24 cellular contexts compared by ENCODE assay signal in genomic region chr16:51095890-51096626, GRCh38. TPM values are rescaled to one million over a fixed set of nuclear protein-coding genes. Genes with fewer than 3 reads are reported as not detected.
"Had no signal": no experiment of that assay in that cellular context is flagged by ENCODE, and none has a peak within 500 bp of the region (broad histone marks: within the 10 kb centered on the region; RNA-seq: fewer than 3 reads in every experiment).

No MANE protein-coding gene starts in this region.

- DNase-seq: activated CD4-positive, alpha-beta memory T cell treated with anti-CD3 and anti-CD28 coated beads, Interleukin-2, amount 10 ng/mL, durations not matched to agents 7 days and 5 days; activated CD4-positive, alpha-beta T cell treated with anti-CD3 and anti-CD28 coated beads for 48 hours; activated effector memory CD4-positive, alpha-beta T cell treated with Interleukin-2 at 50 U/mL for 16 hours; activated naive CD4-positive, alpha-beta T cell treated with anti-CD3 and anti-CD28 coated beads for 36 hours; activated naive CD8-positive, alpha-beta T cell treated with anti-CD3 and anti-CD28 coated beads, Interleukin-2, amount 10 ng/mL, durations not matched to agents 7 days and 5 days; activated T-cell treated with anti-CD3 and anti-CD28 coated beads, Interleukin-2, amount 50 U/mL, for 72 hours; effector CD4-positive, alpha-beta T cell; foreskin keratinocyte; glutamatergic neuron; hippocampal formation; left ventricle myocardium superior; pancreas; stimulated activated CD4-positive, alpha-beta T cell treated with anti-CD3 and anti-CD28 coated beads, Interleukin-2, amount 100 ng/mL, for 24 hours; stimulated activated naive CD8-positive, alpha-beta T cell treated with anti-CD3 and anti-CD28 coated beads, Interleukin-15, amount 100 ng/mL, for 72 hours; SW 1271; T-helper 2 cell had no signal

- H3K36me3 ChIP-seq: pancreas, suprapubic skin, tibial nerve had no signal

- FAIRE-seq: keratinocyte, pancreas, small intestine had no signal

- ATAC-seq: activated T-cell treated with anti-CD3 and anti-CD28 coated beads, Interleukin-2, amount 50 U/mL, for 72 hours; foreskin keratinocyte; left ventricle myocardium superior; natural killer cell treated with Interleukin-12 subunit alpha and Interleukin-12 subunit beta and Interleukin-15 and Interleukin-18, amount 100 ng/mL, for 72 hours; pancreas; sciatic nerve; stimulated activated effector memory CD8-positive, alpha-beta T cell treated with anti-CD3 and anti-CD28 coated beads, Interleukin-12 subunit alpha, Interleukin-12 subunit beta, amount 100 ng/mL, for 72 hours; stimulated activated naive CD8-positive, alpha-beta T cell treated with anti-CD3 and anti-CD28 coated beads, Interleukin-15, amount 100 ng/mL, for 72 hours had no signal

- H3K27me3 ChIP-seq: foreskin keratinocyte, pancreas, tibial nerve had no signal

- H3K4me3 ChIP-seq: pancreas, suprapubic skin, tibial nerve had no signal

- H3K27ac ChIP-seq: foreskin keratinocyte, pancreas, suprapubic skin, tibial nerve had no signal

- H3K9me3 ChIP-seq: pancreas, suprapubic skin had no signal

- H3K4me1 ChIP-seq: foreskin keratinocyte, pancreas, suprapubic skin, tibial nerve had no signal

RNA-seq across cellular contexts. Expression of gene SALL1, which starts 55.0 kb away (rescaled TPM):
- total RNA-seq: activated CD4-positive, alpha-beta memory T cell treated with anti-CD3 and anti-CD28 coated beads, Interleukin-2, amount 10 ng/mL, durations not matched to agents 7 days and 5 days; activated naive CD4-positive, alpha-beta T cell treated with anti-CD3 and anti-CD28 coated beads for 36 hours; activated naive CD8-positive, alpha-beta T cell treated with anti-CD3 and anti-CD28 coated beads, Interleukin-2, amount 10 ng/mL, durations not matched to agents 7 days and 5 days; activated T-cell treated with anti-CD3 and anti-CD28 coated beads, Interleukin-2, amount 50 U/mL, for 72 hours; foreskin keratinocyte; left ventricle myocardium superior; pulmonary artery endothelial cell had no signal
- polyA plus RNA-seq: foreskin keratinocyte, keratinocyte had no signal
